17 cellular contexts compared by ENCODE assay signal in genomic region chr12:29726741-29727348, GRCh38. TPM values are rescaled to one million over a fixed set of nuclear protein-coding genes. Genes with fewer than 3 reads are reported as not detected.
DNase-seq lines count a peak whose midpoint lies in the region; ATAC-seq and TF ChIP-seq lines count a peak whose summit lies in the region.
"Had no signal": no experiment of that assay in that cellular context is flagged by ENCODE, and none has a peak within 500 bp of the region (broad histone marks: within the 10 kb centered on the region; RNA-seq: fewer than 3 reads in every experiment).

No MANE protein-coding gene starts in this region.

- peak overlapping the region; percentile 38; the same call in 1 of the 2 replicates for H3K23ac ChIP-seq in IMR-90 (ENCODE audit: low read depth, low read length)

- DNase-seq in IMR-90 (no peak), brain microvascular endothelial cell (no peak), superior temporal gyrus (ENCODE audit: extremely low spot score) (peak; percentile 12), inferior parietal cortex (ENCODE audit: extremely low spot score) (no peak)
- no peak for DNase-seq in activated naive CD8-positive, alpha-beta T cell treated with anti-CD3 and anti-CD28 coated beads for 36 hours
- DNase-seq in CD8-positive, alpha-beta T cell, result no peak
- DNase-seq: activated CD4-positive, alpha-beta memory T cell treated with anti-CD3 and anti-CD28 coated beads, Interleukin-2, amount 10 ng/mL, durations not matched to agents 7 days and 5 days; activated T-cell treated with anti-CD3 and anti-CD28 coated beads, Interleukin-2, amount 50 U/mL, for 24 hours; KG1; naive thymus-derived CD8-positive, alpha-beta T cell; OCI-M1; SIG-M5; stimulated activated naive CD4-positive, alpha-beta T cell treated with Interleukin-2 at 50 U/mL for 16 hours had no signal

- no peak overlapping the region for H4K91ac ChIP-seq in IMR-90 (ENCODE audit: insufficient read depth, low read depth, low read length)

- peaks cover 70% of the 10 kb centered on the region for H3K4me1 Mint-ChIP-seq in nephron
- H3K4me1 Mint-ChIP-seq in activated naive CD8-positive, alpha-beta T cell treated with anti-CD3 and anti-CD28 coated beads for 36 hours, result no peaks in the 10 kb centered on the region
- no peaks in the 10 kb centered on the region for H3K4me1 Mint-ChIP-seq in CD8-positive, alpha-beta T cell (ENCODE audit: low read depth)
- H3K4me1 Mint-ChIP-seq: activated CD4-positive, alpha-beta memory T cell treated with anti-CD3 and anti-CD28 coated beads, Interleukin-2, amount 10 ng/mL, durations not matched to agents 7 days and 5 days; activated naive CD4-positive, alpha-beta T cell treated with anti-CD3 and anti-CD28 coated beads, Interleukin-2, amount 50 U/mL, for 24 hours; naive thymus-derived CD8-positive, alpha-beta T cell had no signal

- CTCF ChIA-PET in IMR-90 (lab: Yijun Ruan, JAX), result no interaction called here
- CTCF ChIA-PET in CD8-positive, alpha-beta T cell (lab: Charles Lee), result no interaction called here

- TF ChIP-seq RAD21 in IMR-90 (IDR thresholded peaks at IDR 0.05; ENCODE audit: low read length), result no peak

- H4K20me1 ChIP-seq in IMR-90 (ENCODE audit: insufficient read depth, low read length), result no peaks in the 10 kb centered on the region

- peak overlapping the region; percentile 65 for H2BK120ac ChIP-seq in IMR-90 (ENCODE audit: low read depth, low read length)

- POLR2A ChIA-PET in IMR-90 (lab: Charles Lee; ENCODE audit: unreplicated experiment), result no interaction called here
- POLR2A ChIA-PET in CD8-positive, alpha-beta T cell (lab: Charles Lee), result no interaction called here

- H2AFZ ChIP-seq in IMR-90 (replicated peaks; ENCODE audit: low read length, poor library complexity), result no peak overlapping the region

- H3K27me3 Mint-ChIP-seq in nephron (ENCODE audit: low read depth), result no peaks in the 10 kb centered on the region
- peaks cover 4% of the 10 kb centered on the region for H3K27me3 Mint-ChIP-seq in activated naive CD8-positive, alpha-beta T cell treated with anti-CD3 and anti-CD28 coated beads for 36 hours
- H3K27me3 Mint-ChIP-seq in CD8-positive, alpha-beta T cell (ENCODE audit: low read depth), result peaks cover 2% of the 10 kb centered on the region
- H3K27me3 Mint-ChIP-seq: activated CD4-positive, alpha-beta memory T cell treated with anti-CD3 and anti-CD28 coated beads, Interleukin-2, amount 10 ng/mL, durations not matched to agents 7 days and 5 days; activated T-cell treated with anti-CD3 and anti-CD28 coated beads, Interleukin-2, amount 50 U/mL, for 24 hours had no signal

- H3K14ac ChIP-seq in IMR-90 (replicated peaks; ENCODE audit: low read depth, low read length), result no peak overlapping the region

- peak overlapping the region; percentile 61 for H2BK5ac ChIP-seq in IMR-90 (ENCODE audit: low read depth, low read length, poor library complexity, severe bottlenecking)

- peaks cover 4% of the 10 kb centered on the region for H3K36me3 Mint-ChIP-seq in nephron (ENCODE audit: low read depth)
- H3K36me3 Mint-ChIP-seq in activated naive CD8-positive, alpha-beta T cell treated with anti-CD3 and anti-CD28 coated beads for 36 hours, result no peaks in the 10 kb centered on the region
- H3K36me3 Mint-ChIP-seq in CD8-positive, alpha-beta T cell, result no peaks in the 10 kb centered on the region
- H3K36me3 Mint-ChIP-seq: activated naive CD4-positive, alpha-beta T cell treated with anti-CD3 and anti-CD28 coated beads, Interleukin-2, amount 50 U/mL, for 24 hours; naive thymus-derived CD8-positive, alpha-beta T cell had no signal

- peaks cover 10% of the 10 kb centered on the region for H3K4me1 ChIP-seq in IMR-90 (ENCODE audit: control insufficient read depth, insufficient read depth, low read length)
- no peaks in the 10 kb centered on the region for H3K4me1 ChIP-seq in CD8-positive, alpha-beta T cell (ENCODE audit: insufficient read depth, low read length)

- peak overlapping the region; percentile 44; the same call in 1 of the 2 replicates for H4K5ac ChIP-seq in IMR-90 (ENCODE audit: low read depth, low read length)

- peak overlapping the region; percentile 78; the same call in 1 of the 2 replicates for H3K18ac ChIP-seq in IMR-90 (ENCODE audit: low read depth, low read length)

- H3K27ac Mint-ChIP-seq in nephron, result peak overlapping the region; percentile 62 to 82 (median 76)
- no peak overlapping the region for H3K27ac Mint-ChIP-seq in activated naive CD8-positive, alpha-beta T cell treated with anti-CD3 and anti-CD28 coated beads for 36 hours
- H3K27ac Mint-ChIP-seq in CD8-positive, alpha-beta T cell, result no peak overlapping the region
- H3K27ac Mint-ChIP-seq: activated CD4-positive, alpha-beta memory T cell treated with anti-CD3 and anti-CD28 coated beads, Interleukin-2, amount 10 ng/mL, durations not matched to agents 7 days and 5 days; activated naive CD4-positive, alpha-beta T cell treated with anti-CD3 and anti-CD28 coated beads, Interleukin-2, amount 50 U/mL, for 24 hours; activated T-cell treated with anti-CD3 and anti-CD28 coated beads, Interleukin-2, amount 50 U/mL, for 24 hours; naive thymus-derived CD8-positive, alpha-beta T cell; T-helper 1 cell treated with Interleukin-12 subunit alpha and Interleukin-12 subunit beta and Interleukin-4 antibody, amounts not matched to agents 30 μg/mL and 1 μg/mL, for 36 hours had no signal

- no CpG with 5 or more reads among the region's 2 CpGs for WGBS in IMR-90 (ENCODE audit: extremely low coverage in 2 of 2, insufficient read length in 1 of 2), 2 experiments

- dilution Hi-C loops in IMR-90 (cut with HindIII; ENCODE audit: low sequenced_read_pairs, unreplicated experiment), result no loop called here

- H2AK9ac ChIP-seq in IMR-90 (replicated peaks; ENCODE audit: low read depth, low read length, poor library complexity), result no peak overlapping the region

- H3K4ac ChIP-seq in IMR-90 (ENCODE audit: low read depth, low read length), result peak overlapping the region; percentile 37; the same call in 1 of the 2 replicates

- H3K4me3 Mint-ChIP-seq in nephron, result peak overlapping the region in 1 of 3 experiments; percentile 51
- no peak overlapping the region for H3K4me3 Mint-ChIP-seq in activated naive CD8-positive, alpha-beta T cell treated with anti-CD3 and anti-CD28 coated beads for 36 hours
- H3K4me3 Mint-ChIP-seq in CD8-positive, alpha-beta T cell, result no peak overlapping the region
- H3K4me3 Mint-ChIP-seq: activated CD4-positive, alpha-beta memory T cell treated with anti-CD3 and anti-CD28 coated beads, Interleukin-2, amount 10 ng/mL, durations not matched to agents 7 days and 5 days; activated naive CD4-positive, alpha-beta T cell treated with anti-CD3 and anti-CD28 coated beads, Interleukin-2, amount 50 U/mL, for 24 hours; activated T-cell treated with anti-CD3 and anti-CD28 coated beads, Interleukin-2, amount 50 U/mL, for 24 hours; naive thymus-derived CD8-positive, alpha-beta T cell; T-helper 1 cell treated with Interleukin-12 subunit alpha and Interleukin-12 subunit beta and Interleukin-4 antibody, amounts not matched to agents 30 μg/mL and 1 μg/mL, for 36 hours had no signal

- intact Hi-C loops in IMR-90 (cut with micrococcal nuclease), result no loop called here
- intact Hi-C loops in CD8-positive, alpha-beta T cell (cut with DNase I, micrococcal nuclease), result no loop called here

- H3K36me3 ChIP-seq in IMR-90 (ENCODE audit: control insufficient read depth, insufficient read depth, low read length) (peaks cover 5% of the 10 kb centered on the region; the same call in 1 of the 2 replicates), brain microvascular endothelial cell (replicated peaks) (no peaks in the 10 kb centered on the region)
- no peaks in the 10 kb centered on the region for H3K36me3 ChIP-seq in CD8-positive, alpha-beta T cell (ENCODE audit: insufficient read depth, low read length)
- H3K36me3 ChIP-seq: HAP-1 had no signal

- H3K79me1 ChIP-seq in IMR-90 (ENCODE audit: low read depth in 1 of 2, low read length in 2 of 2), result peaks cover 0 to 25% of the 10 kb centered on the region in 2 experiments; a peak in 2 of 4 replicates

- H2BK15ac ChIP-seq in IMR-90 (ENCODE audit: low read depth, low read length), result no peak overlapping the region

- H3K4me3 ChIP-seq in IMR-90 (ENCODE audit: insufficient read depth, low read depth, low read length) (no peak overlapping the region), brain microvascular endothelial cell (ENCODE audit: low read depth, low read length) (no peak overlapping the region)
- H3K4me3 ChIP-seq in CD8-positive, alpha-beta T cell (ENCODE audit: low read depth, low read length), result no peak overlapping the region
- H3K4me3 ChIP-seq: HAP-1 had no signal

- in situ Hi-C loops in IMR-90 (cut with MboI; ENCODE audit: low sequenced_read_pairs), result no loop called here
- in situ Hi-C loops in brain microvascular endothelial cell (cut with HindIII; ENCODE audit: low pct_ligation_motif_present, low sequenced_read_pairs), result no loop called here

- H3K9ac ChIP-seq in IMR-90 (ENCODE audit: low read depth, low read length), result no peak overlapping the region

- H2AK5ac ChIP-seq in IMR-90 (ENCODE audit: low read depth, low read length), result no peak overlapping the region

- peak overlapping the region; percentile 5; the same call in 1 of the 2 replicates for H2BK20ac ChIP-seq in IMR-90 (ENCODE audit: low read depth, low read length)

- H3K27me3 ChIP-seq in IMR-90 (ENCODE audit: control insufficient read depth, insufficient read depth, low read length), result no peaks in the 10 kb centered on the region
- no peaks in the 10 kb centered on the region for H3K27me3 ChIP-seq in brain microvascular endothelial cell (replicated peaks)
- H3K27me3 ChIP-seq in CD8-positive, alpha-beta T cell (ENCODE audit: insufficient read depth, low read length), result no peaks in the 10 kb centered on the region

- H3K9me3 ChIP-seq in IMR-90 (ENCODE audit: control insufficient read depth, insufficient read depth, low read length), result no peaks in the 10 kb centered on the region
- H3K9me3 ChIP-seq in CD8-positive, alpha-beta T cell (ENCODE audit: low read length), result no peaks in the 10 kb centered on the region
- H3K9me3 ChIP-seq: HAP-1 had no signal

- peak; percentile 25; the same call in 1 of the 2 replicates for ATAC-seq in IMR-90 (ENCODE audit: low read depth)
- ATAC-seq in CD8-positive, alpha-beta T cell, result no peak
- ATAC-seq: naive thymus-derived CD8-positive, alpha-beta T cell had no signal

- no peak overlapping the region for H3K56ac ChIP-seq in IMR-90 (ENCODE audit: extremely low read depth, insufficient read depth, low read length)

- TF ChIP-seq CTCF in IMR-90 (conservative IDR thresholded peaks at IDR 0.05; ENCODE audit: low read depth, low read length), result no peak
- no peak for TF ChIP-seq CTCF in brain microvascular endothelial cell (IDR thresholded peaks at IDR 0.05; ENCODE audit: low read depth, low read length, missing control alignments)
- no peak for TF ChIP-seq CTCF in nephron (IDR thresholded peaks at IDR 0.05; ENCODE audit: unreplicated experiment in 3 of 3)
- TF ChIP-seq CTCF in CD8-positive, alpha-beta T cell (IDR thresholded peaks at IDR 0.05), result no peak

- no peak overlapping the region; the same call in none of the 2 replicates for H3K4me2 ChIP-seq in IMR-90 (ENCODE audit: low read depth, low read length)

- no TSS peak for BruUV-seq in IMR-90 (replicated peaks; lab: Mats Ljungman, UMichigan)

- H3K9me3 Mint-ChIP-seq in nephron, result no peaks in the 10 kb centered on the region
- H3K9me3 Mint-ChIP-seq in activated naive CD8-positive, alpha-beta T cell treated with anti-CD3 and anti-CD28 coated beads for 36 hours, result no peaks in the 10 kb centered on the region
- no peaks in the 10 kb centered on the region for H3K9me3 Mint-ChIP-seq in CD8-positive, alpha-beta T cell
- H3K9me3 Mint-ChIP-seq: activated CD4-positive, alpha-beta memory T cell treated with anti-CD3 and anti-CD28 coated beads, Interleukin-2, amount 10 ng/mL, durations not matched to agents 7 days and 5 days; activated naive CD4-positive, alpha-beta T cell treated with anti-CD3 and anti-CD28 coated beads, Interleukin-2, amount 50 U/mL, for 24 hours; activated T-cell treated with anti-CD3 and anti-CD28 coated beads, Interleukin-2, amount 50 U/mL, for 24 hours; T-helper 1 cell treated with Interleukin-12 subunit alpha and Interleukin-12 subunit beta and Interleukin-4 antibody, amounts not matched to agents 30 μg/mL and 1 μg/mL, for 36 hours had no signal

- H3K9me1 ChIP-seq in IMR-90 (ENCODE audit: insufficient read depth, low read length), result peaks cover 7% of the 10 kb centered on the region; the same call in 1 of the 2 replicates

- H4K8ac ChIP-seq in IMR-90 (ENCODE audit: low read depth in 2 of 2, low read length in 2 of 2), result no peak overlapping the region

- TF ChIP-seq POLR2A in IMR-90 (IDR thresholded peaks at IDR 0.05; ENCODE audit: low read depth, low read length), result no peak

- H3K27ac ChIP-seq in IMR-90 (ENCODE audit: insufficient read depth, low read length) (no peak overlapping the region; the same call in 1 of the 2 replicates), brain microvascular endothelial cell (peak overlapping the region; percentile 89)
- no peak overlapping the region for H3K27ac ChIP-seq in CD8-positive, alpha-beta T cell (ENCODE audit: low read depth, low read length)

RNA-seq across cellular contexts. Expression of gene TMTC1, which starts 56.9 kb away (rescaled TPM):
- 31.9 and 36.4 TPM in 2 replicates for total RNA-seq in IMR-90 (2012; rRNA removed)
- polyA plus RNA-seq in IMR-90 (2012; rRNA removed), result 10.6 and 12.5 TPM in 2 replicates
- 6.4 and 7.7 TPM in 2 replicates for polyA plus RNA-seq in IMR-90 (2012; cell fraction: cytosol; rRNA removed)
- 4.2 and 12.2 TPM in 2 replicates for polyA plus RNA-seq in IMR-90 (2012; cell fraction: nucleus; rRNA removed; ENCODE audit: low replicate concordance)
- not detected for total RNA-seq in activated naive CD8-positive, alpha-beta T cell treated with anti-CD3 and anti-CD28 coated beads for 36 hours
- total RNA-seq in CD8-positive, alpha-beta T cell, result not detected
- total RNA-seq: naive thymus-derived CD8-positive, alpha-beta T cell had no signal
- polyA plus RNA-seq: naive thymus-derived CD8-positive, alpha-beta T cell had no signal

Comparison
In these comparisons a context has a peak if more than half of its experiments do, and no peak if none do; other contexts are left out.
1. H3K27ac Mint-ChIP-seq: peak in nephron (3 of 3); none in activated naive CD8-positive, alpha-beta T cell treated with anti-CD3 and anti-CD28 coated beads for 36 hours (single experiment) and CD8-positive, alpha-beta T cell (single experiment).
2. RNA of gene TMTC1, which starts 56.9 kb away (total RNA-seq): 31.9 to 36.4 TPM in IMR-90; not detected in activated naive CD8-positive, alpha-beta T cell treated with anti-CD3 and anti-CD28 coated beads for 36 hours and not detected in CD8-positive, alpha-beta T cell; every median in the first group is over 10 times any median in the second.